Comparison of ENCODE assay signal across 1 cellular context in the genomic region with DNA sequence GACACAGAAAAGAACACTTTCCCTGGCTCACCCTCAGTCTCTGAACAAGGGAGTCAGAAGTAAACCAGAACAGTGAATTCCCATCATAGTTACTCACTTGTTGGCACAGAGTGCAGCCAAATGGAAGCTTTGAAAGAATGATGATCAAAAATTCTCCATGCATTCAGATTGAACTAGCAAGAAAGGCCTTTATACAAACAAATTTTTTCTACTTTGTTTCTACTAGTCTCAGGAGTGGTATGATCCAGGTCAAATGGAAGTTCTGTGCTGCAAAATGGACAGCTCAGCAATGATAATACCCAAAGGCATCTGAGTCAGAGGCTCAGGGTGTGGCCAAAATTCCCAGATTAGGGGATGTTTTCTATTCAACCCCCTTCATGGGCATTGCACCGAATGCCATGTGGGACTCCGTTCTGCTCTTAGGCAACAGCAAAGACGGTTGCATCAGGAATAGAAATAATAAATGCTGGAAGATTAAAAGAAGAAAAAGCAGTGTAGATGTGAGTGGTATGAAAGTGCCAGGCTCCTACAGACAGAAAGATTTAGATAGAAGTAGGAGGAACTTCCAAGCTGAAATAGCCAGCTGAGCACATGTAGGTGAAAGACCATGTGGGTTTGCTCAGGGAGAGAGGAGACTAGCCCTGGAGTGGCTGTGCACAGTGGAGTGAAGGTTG.
TF ChIP-seq lines count a peak whose summit lies in the region.

No MANE protein-coding gene starts in this region.

TF ChIP-seq in IMR-90, 13 proteins besides CTCF, POLR2A, EP300 and RAD21 (continued from another document):
- 0 out of 2 replicates have a peak, but pooled peaks have one; percentile 21 for TF ChIP-seq BHLHE40 (IDR thresholded peaks at IDR 0.05; ENCODE audit: low read depth, low read length)
- no peak for TF ChIP-seq NFE2L2 (IDR thresholded peaks at IDR 0.05; ENCODE audit: low read depth, low read length)
- no peak for TF ChIP-seq RCOR1 (IDR thresholded peaks at IDR 0.05; ENCODE audit: insufficient replicate concordance, low read length)
- no peak for TF ChIP-seq CHD1 (IDR thresholded peaks at IDR 0.05; ENCODE audit: low read depth, low read length)
- TF ChIP-seq MXI1 (IDR thresholded peaks at IDR 0.05; ENCODE audit: borderline replicate concordance, low read depth, low read length): peak; percentile 46; the same call in 1 of the 2 replicates
- TF ChIP-seq MAFK (IDR thresholded peaks at IDR 0.05; ENCODE audit: low read depth, low read length): peak; percentile 80
